In the genomic region with DNA sequence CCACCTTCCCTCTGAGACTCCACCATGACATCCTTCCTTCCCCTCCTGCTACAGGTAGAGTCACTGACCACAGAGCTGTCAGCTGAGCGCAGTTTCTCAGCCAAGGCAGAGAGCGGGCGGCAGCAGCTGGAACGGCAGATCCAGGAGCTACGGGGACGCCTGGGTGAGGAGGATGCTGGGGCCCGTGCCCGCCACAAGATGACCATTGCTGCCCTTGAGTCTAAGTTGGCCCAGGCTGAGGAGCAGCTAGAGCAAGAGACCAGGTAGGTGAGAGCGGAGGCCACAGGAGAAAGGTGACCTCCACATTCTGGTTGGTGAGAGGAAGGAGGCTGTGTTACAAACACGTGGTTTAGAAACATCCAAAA, we compare ENCODE assay signal across 16 cellular contexts. TPM values are rescaled to one million over a fixed set of nuclear protein-coding genes. Genes with fewer than 3 reads are reported as not detected.
DNase-seq lines count a peak whose midpoint lies in the region; ATAC-seq, FAIRE-seq and TF ChIP-seq lines count a peak whose summit lies in the region.
"Had no signal": no experiment of that assay in that cellular context is flagged by ENCODE, and none has a peak within 500 bp of the region (broad histone marks: within the 10 kb centered on the region; RNA-seq: fewer than 3 reads in every experiment).

No MANE protein-coding gene starts in this region.

- ATAC-seq in activated CD4-positive, CD25-positive, alpha-beta regulatory T cell treated with anti-CD3 and anti-CD28 coated beads, Interleukin-2, amount 50 U/mL, for 24 hours = peak; percentile 8 to 22
- ATAC-seq in A549 = peak in 1 of 2 experiments; percentile 7; a peak in 1 of 6 replicates
- peak; percentile 43 for ATAC-seq in activated T-helper 17 cell treated with anti-CD3 and anti-CD28 coated beads, Interleukin-2, amount 50 U/mL, for 72 hours (replicated peaks)

- intact Hi-C loops in posterior vena cava (cut with DNase I) = no loop called here

- CTCF ChIA-PET in A549 (lab: Yijun Ruan, JAX) = interaction anchor here (1.2 to 3.4 kb wide), 6 partner anchors 8 to 154 kb away, joined by 3 to 18 read pairs (median 6); no protein-coding TSS in a partner anchor
- CTCF ChIA-PET in activated naive CD4-positive, alpha-beta T cell treated with anti-CD3 and anti-CD28 coated beads, Interleukin-2, amount 10 ng/mL, durations not matched to agents 7 days and 5 days (lab: Charles Lee) = no interaction called here

- no peak overlapping the region for H3K4me3 ChIP-seq in A549
- H3K4me3 ChIP-seq: GM23248 had no signal

- no peak for TF ChIP-seq POLR2A in A549 (IDR thresholded peaks at IDR 0.05; ENCODE audit: low read length)

- H3K9me3 ChIP-seq in A549 = no peaks in the 10 kb centered on the region

- H3K27ac ChIP-seq in A549 = peak overlapping the region; percentile 2 to 16; a peak in 4 of 6 replicates
- H3K27ac ChIP-seq: 22Rv1, GM23248 had no signal

- 88% methylated on average over 10 of the region's 10 CpGs for WGBS in A549 (ENCODE audit: missing lambda C conversion rate)

- H3K4me3 Mint-ChIP-seq in activated T-helper 17 cell treated with anti-CD3 and anti-CD28 coated beads, Interleukin-2, amount 50 U/mL, for 72 hours = peak overlapping the region; percentile 38
- H3K4me3 Mint-ChIP-seq in activated naive CD4-positive, alpha-beta T cell treated with anti-CD3 and anti-CD28 coated beads, Interleukin-2, amount 10 ng/mL, durations not matched to agents 7 days and 5 days = no peak overlapping the region
- H3K4me3 Mint-ChIP-seq: B cell; CD4-positive, alpha-beta T cell had no signal

- peaks cover 12% of the 10 kb centered on the region for H3K4me1 Mint-ChIP-seq in activated T-helper 17 cell treated with anti-CD3 and anti-CD28 coated beads, Interleukin-2, amount 50 U/mL, for 72 hours
- no peaks in the 10 kb centered on the region for H3K4me1 Mint-ChIP-seq in activated naive CD4-positive, alpha-beta T cell treated with anti-CD3 and anti-CD28 coated beads, Interleukin-2, amount 10 ng/mL, durations not matched to agents 7 days and 5 days
- H3K4me1 Mint-ChIP-seq: B cell had no signal

- no peak for TF ChIP-seq EP300 in A549 (IDR thresholded peaks at IDR 0.05)

- no peak for TF ChIP-seq RAD21 in A549 (conservative IDR thresholded peaks at IDR 0.05 in 1 of 2, IDR thresholded peaks at IDR 0.05 in 1 of 2)

- no peak for DNase-seq in activated CD4-positive, CD25-positive, alpha-beta regulatory T cell treated with anti-CD3 and anti-CD28 coated beads, Interleukin-2, amount 50 U/mL, for 72 hours
- DNase-seq in A549 (ENCODE audit: low read depth in 1 of 2, low spot score in 1 of 2) (no peak), posterior vena cava (ENCODE audit: low spot score) (peak; percentile 40), cortex of kidney (lab: John Stamatoyannopoulos, UW) (no peak)
- no peak for DNase-seq in activated naive CD4-positive, alpha-beta T cell treated with anti-CD3 and anti-CD28 coated beads, Interleukin-2, amount 10 ng/mL, durations not matched to agents 7 days and 5 days
- DNase-seq: C1 segment of cervical spinal cord; CD4-positive, alpha-beta T cell; DMS79; H7 had no signal

- peak overlapping the region; percentile 69 for H3K4me2 ChIP-seq in A549

- H3K9me3 Mint-ChIP-seq in activated T-helper 17 cell treated with anti-CD3 and anti-CD28 coated beads, Interleukin-2, amount 50 U/mL, for 72 hours = no peaks in the 10 kb centered on the region
- no peaks in the 10 kb centered on the region for H3K9me3 Mint-ChIP-seq in activated naive CD4-positive, alpha-beta T cell treated with anti-CD3 and anti-CD28 coated beads, Interleukin-2, amount 10 ng/mL, durations not matched to agents 7 days and 5 days
- H3K9me3 Mint-ChIP-seq: CD4-positive, alpha-beta T cell had no signal

- FAIRE-seq in A549 (lab: Jason Lieb, UNC) = no peak
- FAIRE-seq: GM12891 had no signal

- H3K4me1 ChIP-seq in A549 = peaks cover 19% of the 10 kb centered on the region

- H3K27ac Mint-ChIP-seq in activated T-helper 17 cell treated with anti-CD3 and anti-CD28 coated beads, Interleukin-2, amount 50 U/mL, for 72 hours = no peak overlapping the region
- no peak overlapping the region for H3K27ac Mint-ChIP-seq in activated naive CD4-positive, alpha-beta T cell treated with anti-CD3 and anti-CD28 coated beads, Interleukin-2, amount 10 ng/mL, durations not matched to agents 7 days and 5 days
- H3K27ac Mint-ChIP-seq: B cell; CD4-positive, alpha-beta T cell had no signal

- H3K27me3 Mint-ChIP-seq in activated T-helper 17 cell treated with anti-CD3 and anti-CD28 coated beads, Interleukin-2, amount 50 U/mL, for 72 hours = peaks cover 35% of the 10 kb centered on the region
- peaks cover 25% of the 10 kb centered on the region for H3K27me3 Mint-ChIP-seq in activated naive CD4-positive, alpha-beta T cell treated with anti-CD3 and anti-CD28 coated beads, Interleukin-2, amount 10 ng/mL, durations not matched to agents 7 days and 5 days

- no peak for TF ChIP-seq CTCF in A549 (IDR thresholded peaks at IDR 0.05)

- POLR2A ChIA-PET in A549 (lab: Yijun Ruan, JAX) = interaction anchor here (1.3 to 1.4 kb wide), 2 partner anchors 14 to 27 kb away, joined by 5 to 7 read pairs; a partner anchor contains a TSS

- H3K36me3 Mint-ChIP-seq in activated T-helper 17 cell treated with anti-CD3 and anti-CD28 coated beads, Interleukin-2, amount 50 U/mL, for 72 hours (ENCODE audit: low read depth) = no peaks in the 10 kb centered on the region
- H3K36me3 Mint-ChIP-seq in activated naive CD4-positive, alpha-beta T cell treated with anti-CD3 and anti-CD28 coated beads, Interleukin-2, amount 10 ng/mL, durations not matched to agents 7 days and 5 days = no peaks in the 10 kb centered on the region

TF ChIP-seq in A549, 52 proteins besides CTCF, POLR2A, EP300 and RAD21 (continues in another document):
- TF ChIP-seq EHMT2 (IDR thresholded peaks at IDR 0.05; ENCODE audit: low read depth) (no peak), NFE2L2 (conservative IDR thresholded peaks at IDR 0.05; ENCODE audit: low read length) (no peak), MAZ (IDR thresholded peaks at IDR 0.05; ENCODE audit: borderline replicate concordance, low read depth, low read length) (no peak), MAFK (IDR thresholded peaks at IDR 0.05; ENCODE audit: partially characterized antibody) (no peak)
- TF ChIP-seq, protein P1, sequence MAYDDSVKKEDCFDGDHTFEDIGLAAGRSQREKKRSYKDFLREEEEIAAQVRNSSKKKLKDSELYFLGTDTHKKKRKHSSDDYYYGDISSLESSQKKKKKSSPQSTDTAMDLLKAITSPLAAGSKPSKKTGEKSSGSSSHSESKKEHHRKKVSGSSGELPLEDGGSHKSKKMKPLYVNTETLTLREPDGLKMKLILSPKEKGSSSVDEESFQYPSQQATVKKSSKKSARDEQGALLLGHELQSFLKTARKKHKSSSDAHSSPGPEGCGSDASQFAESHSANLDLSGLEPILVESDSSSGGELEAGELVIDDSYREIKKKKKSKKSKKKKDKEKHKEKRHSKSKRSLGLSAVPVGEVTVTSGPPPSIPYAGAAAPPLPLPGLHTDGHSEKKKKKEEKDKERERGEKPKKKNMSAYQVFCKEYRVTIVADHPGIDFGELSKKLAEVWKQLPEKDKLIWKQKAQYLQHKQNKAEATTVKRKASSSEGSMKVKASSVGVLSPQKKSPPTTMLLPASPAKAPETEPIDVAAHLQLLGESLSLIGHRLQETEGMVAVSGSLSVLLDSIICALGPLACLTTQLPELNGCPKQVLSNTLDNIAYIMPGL (CRISPR knock-in tag; IDR thresholded peaks at IDR 0.05; ENCODE audit: borderline replicate concordance) = no peak
- TF ChIP-seq, protein P2, sequence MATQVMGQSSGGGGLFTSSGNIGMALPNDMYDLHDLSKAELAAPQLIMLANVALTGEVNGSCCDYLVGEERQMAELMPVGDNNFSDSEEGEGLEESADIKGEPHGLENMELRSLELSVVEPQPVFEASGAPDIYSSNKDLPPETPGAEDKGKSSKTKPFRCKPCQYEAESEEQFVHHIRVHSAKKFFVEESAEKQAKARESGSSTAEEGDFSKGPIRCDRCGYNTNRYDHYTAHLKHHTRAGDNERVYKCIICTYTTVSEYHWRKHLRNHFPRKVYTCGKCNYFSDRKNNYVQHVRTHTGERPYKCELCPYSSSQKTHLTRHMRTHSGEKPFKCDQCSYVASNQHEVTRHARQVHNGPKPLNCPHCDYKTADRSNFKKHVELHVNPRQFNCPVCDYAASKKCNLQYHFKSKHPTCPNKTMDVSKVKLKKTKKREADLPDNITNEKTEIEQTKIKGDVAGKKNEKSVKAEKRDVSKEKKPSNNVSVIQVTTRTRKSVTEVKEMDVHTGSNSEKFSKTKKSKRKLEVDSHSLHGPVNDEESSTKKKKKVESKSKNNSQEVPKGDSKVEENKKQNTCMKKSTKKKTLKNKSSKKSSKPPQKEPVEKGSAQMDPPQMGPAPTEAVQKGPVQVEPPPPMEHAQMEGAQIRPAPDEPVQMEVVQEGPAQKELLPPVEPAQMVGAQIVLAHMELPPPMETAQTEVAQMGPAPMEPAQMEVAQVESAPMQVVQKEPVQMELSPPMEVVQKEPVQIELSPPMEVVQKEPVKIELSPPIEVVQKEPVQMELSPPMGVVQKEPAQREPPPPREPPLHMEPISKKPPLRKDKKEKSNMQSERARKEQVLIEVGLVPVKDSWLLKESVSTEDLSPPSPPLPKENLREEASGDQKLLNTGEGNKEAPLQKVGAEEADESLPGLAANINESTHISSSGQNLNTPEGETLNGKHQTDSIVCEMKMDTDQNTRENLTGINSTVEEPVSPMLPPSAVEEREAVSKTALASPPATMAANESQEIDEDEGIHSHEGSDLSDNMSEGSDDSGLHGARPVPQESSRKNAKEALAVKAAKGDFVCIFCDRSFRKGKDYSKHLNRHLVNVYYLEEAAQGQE (IDR thresholded peaks at IDR 0.05) = no peak
- TF ChIP-seq, protein P3, sequence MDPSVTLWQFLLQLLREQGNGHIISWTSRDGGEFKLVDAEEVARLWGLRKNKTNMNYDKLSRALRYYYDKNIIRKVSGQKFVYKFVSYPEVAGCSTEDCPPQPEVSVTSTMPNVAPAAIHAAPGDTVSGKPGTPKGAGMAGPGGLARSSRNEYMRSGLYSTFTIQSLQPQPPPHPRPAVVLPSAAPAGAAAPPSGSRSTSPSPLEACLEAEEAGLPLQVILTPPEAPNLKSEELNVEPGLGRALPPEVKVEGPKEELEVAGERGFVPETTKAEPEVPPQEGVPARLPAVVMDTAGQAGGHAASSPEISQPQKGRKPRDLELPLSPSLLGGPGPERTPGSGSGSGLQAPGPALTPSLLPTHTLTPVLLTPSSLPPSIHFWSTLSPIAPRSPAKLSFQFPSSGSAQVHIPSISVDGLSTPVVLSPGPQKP (IDR thresholded peaks at IDR 0.05; ENCODE audit: low read depth, low read length) = no peak

RNA-seq across cellular contexts. Expression of a gene that starts 27.6 kb away (rescaled TPM):
- polyA plus RNA-seq in A549 (2011; rRNA removed) (0.17 and 0.32 TPM in 2 replicates), A549 (2017; fragmentation: RNase III; extraction: RNeasy Plus Mini Kit Qiagen cat#74134 plus additional on column Dnase treatment) (1.0 to 1.7 TPM (median 1.4 TPM) in 3 replicates)
- polyA plus RNA-seq in A549 (2012; cell fraction: cytosol; rRNA removed) = 0.30 and 0.41 TPM in 2 replicates
- polyA plus RNA-seq in A549 (2012; cell fraction: nucleus; rRNA removed) = 1.3 and 1.5 TPM in 2 replicates
- polyA minus RNA-seq in A549 (2011; rRNA and poly(A)+ RNA removed) = 0.54 and 0.83 TPM in 2 replicates
- 10 to 100 TPM; 12.8 to 18.8 TPM for total RNA-seq in activated T-helper 17 cell treated with anti-CD3 and anti-CD28 coated beads, Interleukin-2, amount 50 U/mL, for 72 hours
- under 1 TPM; 0.83 to 0.90 TPM for total RNA-seq in posterior vena cava
- total RNA-seq: IMR-90 had no signal

Comparison
In these comparisons a context has a peak if more than half of its experiments do, and no peak if none do; other contexts are left out.
1. RNA of a gene that starts 27.6 kb away (total RNA-seq): 12.8 to 18.8 TPM in activated T-helper 17 cell treated with anti-CD3 and anti-CD28 coated beads, Interleukin-2, amount 50 U/mL, for 72 hours; 0.83 to 0.90 TPM in posterior vena cava; every median in the first group is over 4 times any median in the second.